Comparison of ENCODE assay signal across 21 cellular contexts in the genomic region with DNA sequence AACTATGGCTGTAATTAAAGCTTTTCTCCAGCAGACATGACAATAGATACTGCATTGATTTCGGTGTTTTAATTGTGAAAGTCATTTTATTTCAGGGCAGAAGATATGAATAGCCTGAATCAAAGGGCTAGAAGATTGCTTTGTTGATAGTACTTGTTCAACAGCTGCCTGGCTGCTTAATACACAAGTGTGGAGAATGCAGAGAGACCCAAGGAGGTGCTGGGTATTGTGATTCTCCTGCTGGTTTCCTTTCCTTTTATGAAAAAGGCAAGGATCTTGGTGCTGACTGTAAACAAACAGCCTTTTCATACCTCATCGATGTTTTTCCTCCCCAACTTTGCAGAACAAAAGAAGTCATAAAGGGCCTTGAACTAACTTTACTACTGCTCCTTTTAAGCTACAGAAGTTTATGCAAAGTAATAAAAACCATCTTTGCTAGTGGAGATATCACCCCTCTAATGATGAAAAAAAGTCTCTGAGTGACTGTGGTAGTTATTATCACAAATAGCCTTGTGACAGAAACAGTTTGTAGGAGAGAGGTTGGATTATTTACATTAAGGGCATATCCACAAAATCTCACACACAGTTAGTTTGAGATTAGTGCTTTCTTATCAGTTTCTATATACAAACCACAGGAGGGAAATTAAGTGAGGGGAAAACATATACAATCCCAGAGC.
DNase-seq lines count a peak whose midpoint lies in the region; ATAC-seq and TF ChIP-seq lines count a peak whose summit lies in the region.
"Had no signal": no experiment of that assay in that cellular context is flagged by ENCODE, and none has a peak within 500 bp of the region (broad histone marks: within the 10 kb centered on the region; RNA-seq: fewer than 3 reads in every experiment).

No MANE protein-coding gene starts in this region.

- peak; percentile 62 for ATAC-seq in SK-N-SH treated with all-trans-retinoic acid at 6 μM for 48 hours
- ATAC-seq in GM19324 (IDR thresholded peaks at IDR 0.05; ENCODE audit: low FRiP score, unreplicated experiment) = no peak
- no peak for ATAC-seq in HG03108 (IDR thresholded peaks at IDR 0.05; ENCODE audit: unreplicated experiment)
- ATAC-seq: A549, HepG2 had no signal

- DNase-seq in NCI-H82 (lab: John Stamatoyannopoulos, UW) = peak; percentile 0
- no peak for DNase-seq in NCI-H82 treated with DMSO at 0.1 percent for 48 hours (lab: John Stamatoyannopoulos, UW; ENCODE audit: unreplicated experiment)
- DNase-seq in iPS DF 6.9 (ENCODE audit: low read depth, low spot score) = peak; percentile 37
- DNase-seq in progenitor cell of endocrine pancreas (ENCODE audit: low spot score, unreplicated experiment) = no peak
- DNase-seq in stomach = no peak
- DNase-seq: activated CD4-positive, alpha-beta T cell treated with anti-CD3 and anti-CD28 coated beads, Interleukin-2, amount 50 U/mL, for 4 hours; brain microvascular endothelial cell; DMS 273 treated with DMSO at 0.1 percent for 48 hours; MM.1S; NCI-H2107; ovary; stimulated activated CD4-positive, alpha-beta T cell treated with anti-CD3 and anti-CD28 coated beads, Interleukin-4, amount 100 ng/mL, for 1 hour; substantia nigra had no signal

- H3K9me3 Mint-ChIP-seq in progenitor cell of endocrine pancreas (ENCODE audit: low read depth) = peaks cover 8% of the 10 kb centered on the region
- H3K9me3 Mint-ChIP-seq: activated naive CD4-positive, alpha-beta T cell treated with anti-CD3 and anti-CD28 coated beads, Interleukin-2, amount 50 U/mL, for 24 hours had no signal

- no CpG with 5 or more reads among the region's 2 CpGs for whole genome bisulfite sequencing in iPS DF 6.9 (ENCODE audit: insufficient coverage, insufficient read length)
- 16 to 40% (median 26%) methylated on average over 2 of the region's 2 CpGs for WGBS in stomach, 5 donors

- peaks cover 35% of the 10 kb centered on the region for H3K4me1 Mint-ChIP-seq in progenitor cell of endocrine pancreas (ENCODE audit: low read depth)
- H3K4me1 Mint-ChIP-seq: activated naive CD4-positive, alpha-beta T cell treated with anti-CD3 and anti-CD28 coated beads, Interleukin-2, amount 50 U/mL, for 24 hours had no signal

- H3K27me3 ChIP-seq in iPS DF 6.9 (ENCODE audit: control insufficient read depth, insufficient read depth, low read length) (peaks cover 62% of the 10 kb centered on the region), stomach (no peaks in the 10 kb centered on the region)
- H3K27me3 ChIP-seq: brain microvascular endothelial cell, ovary, vagina had no signal

- no peaks in the 10 kb centered on the region for H3K36me3 Mint-ChIP-seq in progenitor cell of endocrine pancreas (ENCODE audit: insufficient read depth)
- H3K36me3 Mint-ChIP-seq: activated naive CD4-positive, alpha-beta T cell treated with anti-CD3 and anti-CD28 coated beads, Interleukin-2, amount 50 U/mL, for 24 hours had no signal

- intact Hi-C loops in stomach (cut with DNase I; ENCODE audit: low total_unique reads) = no loop called here

- TF ChIP-seq CTCF in progenitor cell of endocrine pancreas (IDR thresholded peaks at IDR 0.05; ENCODE audit: unreplicated experiment) = no peak
- no peak for TF ChIP-seq CTCF in stomach (IDR thresholded peaks at IDR 0.05)

- H3K27ac Mint-ChIP-seq in progenitor cell of endocrine pancreas = peak overlapping the region; percentile 8
- H3K27ac Mint-ChIP-seq: activated naive CD4-positive, alpha-beta T cell treated with anti-CD3 and anti-CD28 coated beads, Interleukin-2, amount 50 U/mL, for 24 hours had no signal

- H3K36me3 ChIP-seq in iPS DF 6.9 (ENCODE audit: control insufficient read depth, insufficient read depth, low read length) (no peaks in the 10 kb centered on the region), stomach (no peaks in the 10 kb centered on the region)
- H3K36me3 ChIP-seq: brain microvascular endothelial cell, ovary, vagina had no signal

- H3K27ac ChIP-seq in iPS DF 6.9 (ENCODE audit: low read length) = no peak overlapping the region
- no peak overlapping the region for H3K27ac ChIP-seq in stomach
- H3K27ac ChIP-seq: A549, brain microvascular endothelial cell, C4-2B, ovary, vagina had no signal

- H3K9me3 ChIP-seq in iPS DF 6.9 (ENCODE audit: control insufficient read depth, insufficient read depth, low read length) (no peaks in the 10 kb centered on the region; the same call in 1 of the 2 replicates), stomach (no peaks in the 10 kb centered on the region)
- H3K9me3 ChIP-seq: A549, ovary, vagina had no signal

- TF ChIP-seq EP300 in stomach (IDR thresholded peaks at IDR 0.05) = no peak

- H3K4me3 Mint-ChIP-seq in progenitor cell of endocrine pancreas (ENCODE audit: low read depth) = no peak overlapping the region

- no peak for TF ChIP-seq POLR2A in stomach (IDR thresholded peaks at IDR 0.05)

- no peak overlapping the region for H3K4me3 ChIP-seq in iPS DF 6.9 (ENCODE audit: low read length)
- no peak overlapping the region for H3K4me3 ChIP-seq in stomach
- H3K4me3 ChIP-seq: A549, ovary, vagina had no signal

- H3K4me1 ChIP-seq in iPS DF 6.9 (ENCODE audit: control insufficient read depth, insufficient read depth, low read length) (peaks cover 4% of the 10 kb centered on the region), stomach (peaks cover 0 to 13% (median 11%) of the 10 kb centered on the region in 4 donors)
- H3K4me1 ChIP-seq: A549, vagina had no signal

- no peaks in the 10 kb centered on the region for H3K27me3 Mint-ChIP-seq in progenitor cell of endocrine pancreas
- H3K27me3 Mint-ChIP-seq: activated naive CD4-positive, alpha-beta T cell treated with anti-CD3 and anti-CD28 coated beads, Interleukin-2, amount 50 U/mL, for 24 hours had no signal

TF ChIP-seq in SK-N-SH treated with all-trans-retinoic acid at 6 μM for 48 hours, 23 proteins besides CTCF, POLR2A, EP300 and RAD21:
- TF ChIP-seq ISL1 (CRISPR knock-in tag; IDR thresholded peaks at IDR 0.05) (no peak), ZFP3 (CRISPR knock-in tag; IDR thresholded peaks at IDR 0.05) (no peak), SNAI2 (CRISPR knock-in tag; IDR thresholded peaks at IDR 0.05) (no peak), POU6F1 (CRISPR knock-in tag; IDR thresholded peaks at IDR 0.05; ENCODE audit: borderline replicate concordance, low read depth) (no peak), ZNF70 (CRISPR knock-in tag; IDR thresholded peaks at IDR 0.05) (no peak), ARNTL (CRISPR knock-in tag; IDR thresholded peaks at IDR 0.05; ENCODE audit: borderline replicate concordance, low read depth) (no peak), TCF4 (CRISPR knock-in tag; IDR thresholded peaks at IDR 0.05; ENCODE audit: borderline replicate concordance) (no peak), GLIS3 (CRISPR knock-in tag; IDR thresholded peaks at IDR 0.05) (no peak)

Comparison
In these comparisons a context has a peak if more than half of its experiments do, and no peak if none do; other contexts are left out.
1. DNase-seq: peak in NCI-H82 (single experiment) and iPS DF 6.9 (single experiment); none in NCI-H82 treated with DMSO at 0.1 percent for 48 hours (single experiment), progenitor cell of endocrine pancreas (single experiment) and stomach (single experiment).